ENCODE assay signal across 1 cellular context in the genomic region with DNA sequence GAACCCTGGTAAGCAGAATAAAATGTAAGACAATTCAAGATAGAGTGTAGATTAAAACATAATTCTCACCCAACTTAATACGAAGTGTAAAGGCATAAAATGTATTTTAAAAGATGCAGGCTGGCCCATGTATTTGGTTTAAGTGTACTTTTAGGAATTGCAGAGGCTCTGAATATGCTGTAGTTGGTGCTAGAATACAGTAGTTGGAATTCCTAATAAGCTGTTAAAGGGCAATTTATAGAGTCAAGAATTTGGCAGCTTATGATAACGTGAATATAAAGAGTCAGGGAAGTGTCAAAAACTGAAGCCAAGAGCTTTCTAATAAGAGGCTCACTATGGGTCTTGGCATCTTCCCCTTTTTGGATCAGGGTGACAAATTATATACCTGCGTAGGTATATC.
TF ChIP-seq lines count a peak whose summit lies in the region.

No MANE protein-coding gene starts in this region.

TF ChIP-seq in SK-N-SH, 30 proteins besides CTCF, POLR2A, EP300 and RAD21 (continued from another document):
- no peak for TF ChIP-seq JUND (IDR thresholded peaks at IDR 0.05)
- TF ChIP-seq MXI1 (IDR thresholded peaks at IDR 0.05; ENCODE audit: low read depth, low read length) = no peak
